ENCODE assay signal across 8 cellular contexts in genomic region chr16:68520649-68521086, GRCh38. TPM values are rescaled to one million over a fixed set of nuclear protein-coding genes. Genes with fewer than 3 reads are reported as not detected.
DNase-seq lines count a peak whose midpoint lies in the region; ATAC-seq and TF ChIP-seq lines count a peak whose summit lies in the region.

No MANE protein-coding gene starts in this region.

- DNase-seq in GM10266 (ENCODE audit: extremely low spot score): peak; percentile 96
- peak; percentile 68 for DNase-seq in NCI-H2029 (lab: John Stamatoyannopoulos, UW)
- DNase-seq in T-helper 2 cell: peak; percentile 52 to 86 (median 78)
- DNase-seq in amniotic epithelial cell (ENCODE audit: low read depth): peak; percentile 67
- DNase-seq in right atrium auricular region (ENCODE audit: low spot score): peak; percentile 87
- no peak for DNase-seq in retinal pigment epithelial cell (ENCODE audit: low read depth)

- ATAC-seq in HG02852 (IDR thresholded peaks at IDR 0.05; ENCODE audit: unreplicated experiment) (peak; percentile 80), GM18519 (IDR thresholded peaks at IDR 0.05; ENCODE audit: low FRiP score, unreplicated experiment) (no peak)

- H3K4me3 ChIP-seq in right atrium auricular region (peak overlapping the region in 1 of 2 donors; percentile 33), retinal pigment epithelial cell (ENCODE audit: low read length) (peak overlapping the region; percentile 17)

- H3K27ac ChIP-seq in right atrium auricular region: no peak overlapping the region

- TF ChIP-seq CTCF in GM10266 (IDR thresholded peaks at IDR 0.05; ENCODE audit: control insufficient read depth, insufficient read depth, low read depth, missing control alignments) (peak; percentile 95), right atrium auricular region (IDR thresholded peaks at IDR 0.05) (peak; percentile 95 to 97), retinal pigment epithelial cell (conservative IDR thresholded peaks at IDR 0.05; ENCODE audit: low read depth, low read length) (peak; percentile 99)

- H3K9me3 ChIP-seq in right atrium auricular region: no peaks in the 10 kb centered on the region

- peaks cover 0 to 8% of the 10 kb centered on the region in 2 donors for H3K4me1 ChIP-seq in right atrium auricular region

- H3K27me3 ChIP-seq in right atrium auricular region: no peaks in the 10 kb centered on the region

- no peaks in the 10 kb centered on the region for H3K36me3 ChIP-seq in right atrium auricular region

RNA-seq across cellular contexts. Expression of gene ZFP90, which starts 18.4 kb away (rescaled TPM):
- 10 to 100 TPM in 1 of 2 donors, 1 to 10 TPM in 1; 9.1 to 20.0 TPM for total RNA-seq in right atrium auricular region
